Comparison of ENCODE assay signal across 15 cellular contexts in the genomic region with DNA sequence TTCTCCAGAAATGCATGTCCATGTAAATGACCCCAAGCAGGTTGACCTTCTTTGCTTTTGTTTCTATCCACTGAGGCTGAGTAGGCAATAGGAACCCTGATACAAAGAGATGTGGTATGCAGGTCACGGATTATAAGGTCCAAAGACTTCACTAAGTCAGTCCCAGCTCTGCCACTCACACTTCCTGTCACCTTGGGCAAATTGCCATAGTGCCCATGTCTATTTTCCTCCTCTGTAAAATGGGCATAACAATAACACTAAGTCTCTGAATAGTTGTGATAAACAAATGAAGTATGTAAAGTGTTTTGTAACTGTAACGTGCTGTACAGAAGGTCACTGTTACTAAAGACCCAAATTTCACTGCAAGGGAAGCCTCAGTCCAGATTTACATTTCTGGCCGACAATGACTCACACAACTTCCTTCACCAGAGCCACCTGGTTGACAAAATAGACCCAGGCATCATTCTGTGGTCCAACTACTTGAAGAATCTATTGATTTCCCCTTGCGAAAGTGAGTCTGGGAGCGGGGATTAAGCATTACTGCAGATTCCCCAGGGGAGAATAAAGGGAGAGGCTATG.
DNase-seq lines count a peak whose midpoint lies in the region; ATAC-seq and TF ChIP-seq lines count a peak whose summit lies in the region.
"Had no signal": no experiment of that assay in that cellular context is flagged by ENCODE, and none has a peak within 500 bp of the region (broad histone marks: within the 10 kb centered on the region; RNA-seq: fewer than 3 reads in every experiment).

No MANE protein-coding gene starts in this region.

- no peak overlapping the region for H4K91ac ChIP-seq in mesenchymal stem cell (ENCODE audit: low read length)

- H3K23ac ChIP-seq in mesenchymal stem cell (ENCODE audit: low read length in 2 of 2): no peak overlapping the region

- H3K9ac ChIP-seq in mesenchymal stem cell (ENCODE audit: low read length): no peak overlapping the region

- no peak overlapping the region for H4K8ac ChIP-seq in mesenchymal stem cell (ENCODE audit: low read length)

- ATAC-seq in activated CD4-positive, alpha-beta T cell treated with anti-CD3 and anti-CD28 coated beads for 36 hours: no peak
- no peak for ATAC-seq in T-helper 17 cell
- ATAC-seq: body of pancreas, PC-3 had no signal

- H2BK120ac ChIP-seq in mesenchymal stem cell (ENCODE audit: low read depth, low read length): no peak overlapping the region

- no peak overlapping the region for H2BK12ac ChIP-seq in mesenchymal stem cell (ENCODE audit: low read length in 2 of 2)

- no peaks in the 10 kb centered on the region for H3K27me3 ChIP-seq in mesenchymal stem cell (ENCODE audit: control insufficient read depth in 1 of 2, insufficient read depth in 1 of 2, low read length in 2 of 2)
- H3K27me3 ChIP-seq: body of pancreas, testis had no signal

- H3K27me3 Mint-ChIP-seq in activated CD4-positive, alpha-beta T cell treated with anti-CD3 and anti-CD28 coated beads for 36 hours: no peaks in the 10 kb centered on the region
- H3K27me3 Mint-ChIP-seq in T-helper 17 cell (no peaks in the 10 kb centered on the region), type B pancreatic cell (no peaks in the 10 kb centered on the region)

- H3K36me3 Mint-ChIP-seq in activated CD4-positive, alpha-beta T cell treated with anti-CD3 and anti-CD28 coated beads for 36 hours (ENCODE audit: low read depth): peaks cover 7% of the 10 kb centered on the region
- no peaks in the 10 kb centered on the region for H3K36me3 Mint-ChIP-seq in T-helper 17 cell (ENCODE audit: low read depth)
- no peaks in the 10 kb centered on the region for H3K36me3 Mint-ChIP-seq in type B pancreatic cell

- no peak for TF ChIP-seq CTCF in type B pancreatic cell (conservative IDR thresholded peaks at IDR 0.05)

- no peak overlapping the region for H2AK5ac ChIP-seq in mesenchymal stem cell (ENCODE audit: low read length, severe bottlenecking)

- H3K4me3 Mint-ChIP-seq in activated CD4-positive, alpha-beta T cell treated with anti-CD3 and anti-CD28 coated beads for 36 hours: no peak overlapping the region
- peak overlapping the region; percentile 78 for H3K4me3 Mint-ChIP-seq in T-helper 17 cell
- no peak overlapping the region for H3K4me3 Mint-ChIP-seq in type B pancreatic cell
- H3K4me3 Mint-ChIP-seq: H9 had no signal

- H2BK15ac ChIP-seq in mesenchymal stem cell (ENCODE audit: low read depth, poor library complexity, severe bottlenecking): no peak overlapping the region

- H3K4me3 ChIP-seq in mesenchymal stem cell (ENCODE audit: insufficient read depth in 1 of 2, low read depth in 1 of 2, low read length in 2 of 2): no peak overlapping the region
- H3K4me3 ChIP-seq: body of pancreas, testis had no signal

- H3K4me2 ChIP-seq in mesenchymal stem cell (ENCODE audit: low read length, poor library complexity, severe bottlenecking): no peak overlapping the region

- no peak overlapping the region for H3K4ac ChIP-seq in mesenchymal stem cell (ENCODE audit: low read depth in 1 of 2, low read length in 2 of 2)

- CTCF ChIA-PET in activated CD4-positive, alpha-beta T cell treated with anti-CD3 and anti-CD28 coated beads for 36 hours (lab: Charles Lee): no interaction called here

- H3K9me3 ChIP-seq in KOPT-K1 (ENCODE audit: insufficient read depth, low read length, poor library complexity, severe bottlenecking): no peaks in the 10 kb centered on the region
- H3K9me3 ChIP-seq in T-helper 17 cell (ENCODE audit: control insufficient read depth, low read length, poor library complexity, severe bottlenecking): no peaks in the 10 kb centered on the region
- no peaks in the 10 kb centered on the region for H3K9me3 ChIP-seq in mesenchymal stem cell (ENCODE audit: control insufficient read depth, low read length)
- H3K9me3 ChIP-seq: body of pancreas, testis had no signal

- no peak overlapping the region for H2AFZ ChIP-seq in mesenchymal stem cell (ENCODE audit: low read depth, low read length)

- intact Hi-C loops in activated CD4-positive, alpha-beta T cell treated with anti-CD3 and anti-CD28 coated beads for 36 hours (cut with DNase I, micrococcal nuclease): loop anchor here (5.0 to 10.0 kb wide), 9 partner anchors 174 to 976 kb away; partner anchors contain the start of gene LPP (in 1 of the 2)

- peaks cover 6% of the 10 kb centered on the region for H3K4me1 ChIP-seq in mesenchymal stem cell (ENCODE audit: control insufficient read depth, insufficient read depth, low read depth, low read length)

- POLR2A ChIA-PET in activated CD4-positive, alpha-beta T cell treated with anti-CD3 and anti-CD28 coated beads for 36 hours (lab: Charles Lee): no interaction called here

- H3K79me1 ChIP-seq in mesenchymal stem cell (replicated peaks; ENCODE audit: low read length, poor library complexity, severe bottlenecking): no peaks in the 10 kb centered on the region

- no peak for DNase-seq in activated CD4-positive, alpha-beta T cell treated with anti-CD3 and anti-CD28 coated beads for 36 hours
- DNase-seq in activated CD4-positive, alpha-beta T cell treated with anti-CD3 and anti-CD28 coated beads for 48 hours: no peak
- no peak for DNase-seq in T-helper 17 cell
- DNase-seq in mesenchymal stem cell: peak; percentile 50
- no peak for DNase-seq in type B pancreatic cell (ENCODE audit: extremely low spot score, unreplicated experiment)
- DNase-seq in stimulated activated CD4-positive, alpha-beta T cell treated with anti-CD3 and anti-CD28 coated beads, Interleukin-1b, Interleukin-23, amount 100 ng/mL, for 48 hours: no peak
- DNase-seq in NCI-H446 (lab: John Stamatoyannopoulos, UW): no peak
- DNase-seq: activated effector memory CD4-positive, alpha-beta T cell treated with Interleukin-2 at 50 U/mL for 16 hours; body of pancreas; DMS153; H9; PC-3; SW 1271; testis had no signal

- peaks cover 65% of the 10 kb centered on the region for H3K4me1 Mint-ChIP-seq in activated CD4-positive, alpha-beta T cell treated with anti-CD3 and anti-CD28 coated beads for 36 hours
- H3K4me1 Mint-ChIP-seq in T-helper 17 cell (peaks cover 60% of the 10 kb centered on the region), type B pancreatic cell (ENCODE audit: unreplicated experiment) (peaks cover 6% of the 10 kb centered on the region)
- H3K4me1 Mint-ChIP-seq: H9 had no signal

- peaks cover 6% of the 10 kb centered on the region for H3K9me3 Mint-ChIP-seq in activated CD4-positive, alpha-beta T cell treated with anti-CD3 and anti-CD28 coated beads for 36 hours (ENCODE audit: low read depth)
- H3K9me3 Mint-ChIP-seq in type B pancreatic cell: no peaks in the 10 kb centered on the region

- H3K36me3 ChIP-seq in KOPT-K1 (ENCODE audit: insufficient read depth, low read length) (no peaks in the 10 kb centered on the region), mesenchymal stem cell (ENCODE audit: control insufficient read depth in 1 of 2, insufficient read depth in 2 of 2, low read depth in 1 of 2, low read length in 2 of 2) (no peaks in the 10 kb centered on the region)

- H3K27ac Mint-ChIP-seq in activated CD4-positive, alpha-beta T cell treated with anti-CD3 and anti-CD28 coated beads for 36 hours: peak overlapping the region; percentile 20
- H3K27ac Mint-ChIP-seq in T-helper 17 cell (peak overlapping the region; percentile 96), type B pancreatic cell (no peak overlapping the region)
- H3K27ac Mint-ChIP-seq: H9 had no signal

- WGBS in mesenchymal stem cell: 76% methylated on average over 4 of the region's 5 CpGs

- H3K27ac ChIP-seq in KOPT-K1 (ENCODE audit: low read depth, low read length, poor library complexity, severe bottlenecking) (peak overlapping the region; percentile 76), mesenchymal stem cell (ENCODE audit: low read length, poor library complexity, severe bottlenecking) (no peak overlapping the region)
- H3K27ac ChIP-seq: body of pancreas, testis had no signal

- H3K18ac ChIP-seq in mesenchymal stem cell (ENCODE audit: low read depth in 1 of 2, low read length in 2 of 2): no peak overlapping the region

- H3K14ac ChIP-seq in mesenchymal stem cell (ENCODE audit: low read length in 2 of 2): no peak overlapping the region

- H2BK5ac ChIP-seq in mesenchymal stem cell (ENCODE audit: low read depth, low read length, poor library complexity, severe bottlenecking): no peak overlapping the region
